ENCODE assay signal across 23 cellular contexts in genomic region chr4:146349306-146349705, GRCh38.
DNase-seq lines count a peak whose midpoint lies in the region; ATAC-seq and TF ChIP-seq lines count a peak whose summit lies in the region.
"Had no signal": no experiment of that assay in that cellular context is flagged by ENCODE, and none has a peak within 500 bp of the region (broad histone marks: within the 10 kb centered on the region; RNA-seq: fewer than 3 reads in every experiment).

No MANE protein-coding gene starts in this region.

- no peak for DNase-seq in CD8-positive, alpha-beta T cell
- no peak for DNase-seq in central memory CD8-positive, alpha-beta T cell (ENCODE audit: low spot score in 2 of 2)
- DNase-seq in nephron progenitor cell = no peak
- no peak for DNase-seq in T-helper 2 cell treated with Interferon-gamma antibody and Interleukin-4, amounts not matched to agents 5 μg/mL and 100 μg/mL, for 36 hours (ENCODE audit: low spot score)
- DNase-seq: activated CD4-positive, alpha-beta T cell treated with anti-CD3 and anti-CD28 coated beads, Interleukin-2, amount 10 ng/mL, durations not matched to agents 24 days and 14 days; brain microvascular endothelial cell; cortex of kidney; left colon; mesenchymal stem cell; naive B cell; NCI-H1048; NCI-H187 treated with DMSO at 0.1 percent for 48 hours; NCI-H2227 treated with DMSO at 0.1 percent for 48 hours; NCI-H774; posterior cingulate gyrus; SHP77 treated with DMSO at 0.1 percent for 48 hours; sigmoid colon; testis had no signal

- H2AFZ ChIP-seq in OCI-LY3 (ENCODE audit: low read depth, low read length) = no peak overlapping the region

- no peaks in the 10 kb centered on the region for H3K4me1 ChIP-seq in CD8-positive, alpha-beta T cell (ENCODE audit: insufficient read depth, low read length)
- H3K4me1 ChIP-seq in OCI-LY3 (ENCODE audit: low read length) = peaks cover 8% of the 10 kb centered on the region
- H3K4me1 ChIP-seq: sigmoid colon, testis, vagina had no signal

- H3K27me3 Mint-ChIP-seq in CD8-positive, alpha-beta T cell (ENCODE audit: low read depth) = no peaks in the 10 kb centered on the region
- H3K27me3 Mint-ChIP-seq in central memory CD8-positive, alpha-beta T cell = no peaks in the 10 kb centered on the region
- peaks cover 2% of the 10 kb centered on the region for H3K27me3 Mint-ChIP-seq in nephron progenitor cell (ENCODE audit: low read depth, poor library complexity)
- no peaks in the 10 kb centered on the region for H3K27me3 Mint-ChIP-seq in T-helper 2 cell treated with Interferon-gamma antibody and Interleukin-4, amounts not matched to agents 5 μg/mL and 100 μg/mL, for 36 hours (ENCODE audit: low read depth)
- H3K27me3 Mint-ChIP-seq: activated CD4-positive, alpha-beta T cell treated with anti-CD3 and anti-CD28 coated beads, Interleukin-2, amount 10 ng/mL, durations not matched to agents 24 days and 14 days; naive B cell had no signal

- H3K27me3 ChIP-seq in CD8-positive, alpha-beta T cell (ENCODE audit: insufficient read depth, low read length) = no peaks in the 10 kb centered on the region
- no peaks in the 10 kb centered on the region for H3K27me3 ChIP-seq in OCI-LY3 (ENCODE audit: low read depth, low read length)
- H3K27me3 ChIP-seq: brain microvascular endothelial cell, sigmoid colon, testis, vagina had no signal

- peaks cover 2% of the 10 kb centered on the region for H3K9me3 Mint-ChIP-seq in CD8-positive, alpha-beta T cell
- H3K9me3 Mint-ChIP-seq in central memory CD8-positive, alpha-beta T cell = no peaks in the 10 kb centered on the region
- H3K9me3 Mint-ChIP-seq in nephron progenitor cell = peaks cover 5% of the 10 kb centered on the region
- no peaks in the 10 kb centered on the region for H3K9me3 Mint-ChIP-seq in T-helper 2 cell treated with Interferon-gamma antibody and Interleukin-4, amounts not matched to agents 5 μg/mL and 100 μg/mL, for 36 hours
- H3K9me3 Mint-ChIP-seq: activated CD4-positive, alpha-beta T cell treated with anti-CD3 and anti-CD28 coated beads, Interleukin-2, amount 10 ng/mL, durations not matched to agents 24 days and 14 days; activated T-helper 2 cell treated with anti-CD3 and anti-CD28 coated beads, Interferon-gamma antibody, Interleukin-2, Interleukin-4, amounts not matched to agents 10 μg/mL and 5 μg/mL and 100 μg/mL, durations not matched to agents 14 hours and 24 hours and 36 hours had no signal

- no peak overlapping the region for H3K4me3 ChIP-seq in CD8-positive, alpha-beta T cell (ENCODE audit: low read depth, low read length)
- H3K4me3 ChIP-seq in OCI-LY3 (ENCODE audit: low read length) = 0 out of 2 replicates have a peak overlapping the region, but pooled peaks have one; percentile 7
- H3K4me3 ChIP-seq: sigmoid colon, testis, vagina had no signal

- no peak overlapping the region for H3K4me3 Mint-ChIP-seq in CD8-positive, alpha-beta T cell
- H3K4me3 Mint-ChIP-seq in central memory CD8-positive, alpha-beta T cell = peak overlapping the region; percentile 40
- peak overlapping the region; percentile 70 for H3K4me3 Mint-ChIP-seq in nephron progenitor cell
- H3K4me3 Mint-ChIP-seq in T-helper 2 cell treated with Interferon-gamma antibody and Interleukin-4, amounts not matched to agents 5 μg/mL and 100 μg/mL, for 36 hours = no peak overlapping the region
- H3K4me3 Mint-ChIP-seq: activated CD4-positive, alpha-beta T cell treated with anti-CD3 and anti-CD28 coated beads, Interleukin-2, amount 10 ng/mL, durations not matched to agents 24 days and 14 days had no signal

- H3K36me3 Mint-ChIP-seq in CD8-positive, alpha-beta T cell = no peaks in the 10 kb centered on the region
- no peaks in the 10 kb centered on the region for H3K36me3 Mint-ChIP-seq in central memory CD8-positive, alpha-beta T cell (ENCODE audit: insufficient read depth)
- H3K36me3 Mint-ChIP-seq in nephron progenitor cell (ENCODE audit: low read depth) = no peaks in the 10 kb centered on the region
- no peaks in the 10 kb centered on the region for H3K36me3 Mint-ChIP-seq in T-helper 2 cell treated with Interferon-gamma antibody and Interleukin-4, amounts not matched to agents 5 μg/mL and 100 μg/mL, for 36 hours (ENCODE audit: low read depth)
- H3K36me3 Mint-ChIP-seq: naive B cell had no signal

- intact Hi-C loops in CD8-positive, alpha-beta T cell (cut with DNase I, micrococcal nuclease) = no loop called here

- TF ChIP-seq CTCF in CD8-positive, alpha-beta T cell (IDR thresholded peaks at IDR 0.05) = no peak
- no peak for TF ChIP-seq CTCF in OCI-LY3 (IDR thresholded peaks at IDR 0.05; ENCODE audit: low read depth, low read length)
- no peak for TF ChIP-seq CTCF in nephron progenitor cell (IDR thresholded peaks at IDR 0.05)

- no peaks in the 10 kb centered on the region for H3K36me3 ChIP-seq in CD8-positive, alpha-beta T cell (ENCODE audit: insufficient read depth, low read length)
- no peaks in the 10 kb centered on the region for H3K36me3 ChIP-seq in OCI-LY3 (replicated peaks; ENCODE audit: low read depth, low read length)
- H3K36me3 ChIP-seq: brain microvascular endothelial cell, sigmoid colon, vagina had no signal

- peak overlapping the region; percentile 18 for H3K27ac Mint-ChIP-seq in CD8-positive, alpha-beta T cell
- no peak overlapping the region for H3K27ac Mint-ChIP-seq in central memory CD8-positive, alpha-beta T cell (ENCODE audit: low read depth)
- no peak overlapping the region for H3K27ac Mint-ChIP-seq in nephron progenitor cell
- H3K27ac Mint-ChIP-seq in T-helper 2 cell treated with Interferon-gamma antibody and Interleukin-4, amounts not matched to agents 5 μg/mL and 100 μg/mL, for 36 hours = no peak overlapping the region
- H3K27ac Mint-ChIP-seq: activated CD4-positive, alpha-beta T cell treated with anti-CD3 and anti-CD28 coated beads, Interleukin-2, amount 10 ng/mL, durations not matched to agents 24 days and 14 days; activated T-helper 2 cell treated with anti-CD3 and anti-CD28 coated beads, Interferon-gamma antibody, Interleukin-2, Interleukin-4, amounts not matched to agents 10 μg/mL and 5 μg/mL and 100 μg/mL, durations not matched to agents 14 hours and 24 hours and 36 hours had no signal

- H3K4me1 Mint-ChIP-seq in CD8-positive, alpha-beta T cell (ENCODE audit: low read depth) = peaks cover 8% of the 10 kb centered on the region
- H3K4me1 Mint-ChIP-seq in central memory CD8-positive, alpha-beta T cell = peaks cover 10% of the 10 kb centered on the region
- H3K4me1 Mint-ChIP-seq in nephron progenitor cell = no peaks in the 10 kb centered on the region
- peaks cover 7% of the 10 kb centered on the region for H3K4me1 Mint-ChIP-seq in T-helper 2 cell treated with Interferon-gamma antibody and Interleukin-4, amounts not matched to agents 5 μg/mL and 100 μg/mL, for 36 hours (ENCODE audit: low read depth)

- POLR2A ChIA-PET in CD8-positive, alpha-beta T cell (lab: Charles Lee) = no interaction called here

- no peak overlapping the region for H3K27ac ChIP-seq in CD8-positive, alpha-beta T cell (ENCODE audit: low read depth, low read length)
- H3K27ac ChIP-seq in OCI-LY3 (ENCODE audit: low read length) = no peak overlapping the region
- H3K27ac ChIP-seq: brain microvascular endothelial cell, sigmoid colon, testis, vagina had no signal

- no peaks in the 10 kb centered on the region for H4K20me1 ChIP-seq in OCI-LY3 (ENCODE audit: insufficient read depth, low read length)

- H3K4me2 ChIP-seq in OCI-LY3 (ENCODE audit: low read length) = no peak overlapping the region

- CTCF ChIA-PET in CD8-positive, alpha-beta T cell (lab: Charles Lee) = no interaction called here

- H3K9ac ChIP-seq in OCI-LY3 (ENCODE audit: low read length) = no peak overlapping the region

- no peaks in the 10 kb centered on the region for H3K9me3 ChIP-seq in CD8-positive, alpha-beta T cell (ENCODE audit: low read length)
- no peaks in the 10 kb centered on the region for H3K9me3 ChIP-seq in OCI-LY3 (ENCODE audit: insufficient read depth, low read length)
- H3K9me3 ChIP-seq: sigmoid colon, testis, vagina had no signal

- no peaks in the 10 kb centered on the region for H3K79me2 ChIP-seq in OCI-LY3 (ENCODE audit: low read length)

- ATAC-seq in CD8-positive, alpha-beta T cell = no peak
- no peak for ATAC-seq in central memory CD8-positive, alpha-beta T cell (replicated peaks; ENCODE audit: extremely low read depth, poor library complexity, severe bottlenecking)
- ATAC-seq in HG03571 (IDR thresholded peaks at IDR 0.05; ENCODE audit: unreplicated experiment) = no peak
- no peak for ATAC-seq in HG02870 (IDR thresholded peaks at IDR 0.05; ENCODE audit: unreplicated experiment)
- ATAC-seq: left colon had no signal

Comparison
In these comparisons a context has a peak if more than half of its experiments do, and no peak if none do; other contexts are left out.
1. H3K4me3 Mint-ChIP-seq: peak in central memory CD8-positive, alpha-beta T cell (single experiment) and nephron progenitor cell (single experiment); none in CD8-positive, alpha-beta T cell (single experiment) and T-helper 2 cell treated with Interferon-gamma antibody and Interleukin-4, amounts not matched to agents 5 μg/mL and 100 μg/mL, for 36 hours (single experiment).